23 cellular contexts compared by ENCODE assay signal in the genomic region with DNA sequence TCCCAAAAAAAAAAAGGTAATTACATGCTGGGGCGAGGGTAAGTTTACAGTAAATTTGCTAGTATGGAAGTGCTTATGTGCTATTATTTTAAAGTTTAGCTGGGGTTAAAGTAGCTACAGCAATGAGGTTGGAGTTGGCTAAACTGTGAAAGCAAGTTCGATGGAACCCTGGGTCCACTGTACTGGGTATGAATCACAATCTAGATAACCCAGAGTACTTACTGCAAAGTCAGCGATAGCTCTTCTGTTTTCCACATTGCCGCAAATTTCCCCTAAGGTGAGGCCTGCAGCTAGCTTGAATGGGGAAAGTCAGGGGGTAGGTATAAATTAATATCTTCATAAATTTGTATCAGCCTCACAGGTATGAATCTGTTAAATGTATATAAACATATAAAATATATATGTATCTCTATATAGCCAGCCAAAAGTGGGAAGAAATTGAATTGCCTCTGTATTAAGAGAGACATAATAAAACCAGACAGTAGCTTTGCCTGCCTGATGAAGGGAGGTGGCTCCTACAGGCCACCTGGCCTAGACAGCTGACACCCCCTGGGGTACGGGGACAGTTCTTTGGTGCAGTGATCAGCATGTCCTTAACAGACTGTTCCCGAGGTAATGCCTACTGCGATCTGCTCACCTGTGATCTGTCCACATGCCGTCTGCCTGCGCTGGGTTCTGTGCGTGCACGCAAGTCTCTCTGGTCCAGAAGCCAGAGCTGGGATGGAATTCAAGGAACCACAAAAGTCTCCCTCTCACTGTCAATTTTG. TPM values are rescaled to one million over a fixed set of nuclear protein-coding genes. Genes with fewer than 3 reads are reported as not detected.
DNase-seq lines count a peak whose midpoint lies in the region; ATAC-seq, FAIRE-seq and TF ChIP-seq lines count a peak whose summit lies in the region.
"Had no signal": no experiment of that assay in that cellular context is flagged by ENCODE, and none has a peak within 500 bp of the region (broad histone marks: within the 10 kb centered on the region; RNA-seq: fewer than 3 reads in every experiment).

No MANE protein-coding gene starts in this region.

- no peak for FAIRE-seq in HepG2 (lab: Jason Lieb, UNC)
- FAIRE-seq: HTR-8/SVneo had no signal

- H3K4me2 ChIP-seq in HepG2 (ENCODE audit: low read depth, low read length): no peak overlapping the region
- H3K4me2 ChIP-seq: BLaER1 treated with 17β-estradiol and CSF1 and Interleukin-3, amounts not matched to agents 10 nM and 100 nM had no signal

- H3K4me1 ChIP-seq in HepG2 (ENCODE audit: insufficient read depth, low read length) (peaks cover 55% of the 10 kb centered on the region), right lobe of liver (no peaks in the 10 kb centered on the region)
- H3K4me1 ChIP-seq: BLaER1 treated with 17β-estradiol and CSF1 and Interleukin-3, amounts not matched to agents 10 nM and 100 nM; Peyer's patch had no signal

- H3K4me3 ChIP-seq in HepG2 (replicated peaks in 1 of 3; ENCODE audit: insufficient read depth in 1 of 3, low read depth in 2 of 3, low read length in 3 of 3) (no peak overlapping the region), right lobe of liver (no peak overlapping the region), WERI-Rb-1 (ENCODE audit: low read depth, low read length) (no peak overlapping the region), dorsolateral prefrontal cortex (peak overlapping the region in 1 of 59 donors; percentile 21)
- H3K4me3 ChIP-seq: BLaER1 treated with 17β-estradiol and CSF1 and Interleukin-3, amounts not matched to agents 10 nM and 100 nM; HAP-1; Peyer's patch had no signal

- no peak for TF ChIP-seq EP300 in HepG2 (IDR thresholded peaks at IDR 0.05; ENCODE audit: low read depth in 2 of 2, low read length in 2 of 2)
- TF ChIP-seq EP300 in HepG2 (CRISPR knock-in tag; IDR thresholded peaks at IDR 0.05; ENCODE audit: borderline replicate concordance): no peak

- H3K9ac ChIP-seq in HepG2 (ENCODE audit: insufficient read depth, low read depth, low read length): peak overlapping the region; percentile 44; the same call in 1 of the 2 replicates
- H3K9ac ChIP-seq: BLaER1 treated with 17β-estradiol and CSF1 and Interleukin-3, amounts not matched to agents 10 nM and 100 nM had no signal

- no peak for ATAC-seq in HepG2
- no peak for ATAC-seq in right lobe of liver

- POLR2A ChIA-PET in HepG2 (lab: Yijun Ruan, JAX): interaction anchor here (0.6 to 3.1 kb wide), 2 partner anchors 14 to 31 kb away, joined by 3 to 19 read pairs; a partner anchor contains a TSS

- CTCF ChIA-PET in HepG2 (lab: Yijun Ruan, JAX; ENCODE audit: low intra/inter-chr PET ratio, low total read pairs): no interaction called here

- H3K27ac ChIP-seq in HepG2 (ENCODE audit: extremely low read length, insufficient read depth, low read length): peak overlapping the region; percentile 78
- H3K27ac ChIP-seq in right lobe of liver: no peak overlapping the region
- no peak overlapping the region for H3K27ac ChIP-seq in WERI-Rb-1
- peak overlapping the region; percentile 79 to 100 (median 95) for H3K27ac ChIP-seq in dorsolateral prefrontal cortex
- H3K27ac ChIP-seq: BLaER1 treated with 17β-estradiol and CSF1 and Interleukin-3, amounts not matched to agents 10 nM and 100 nM; HL-60; Peyer's patch had no signal

- H3K79me2 ChIP-seq in HepG2 (ENCODE audit: insufficient read depth, low read length): no peaks in the 10 kb centered on the region

- H2AFZ ChIP-seq in HepG2 (ENCODE audit: low read length): no peak overlapping the region

- H3K36me3 ChIP-seq in HepG2 (replicated peaks in 1 of 2; ENCODE audit: control insufficient read depth in 1 of 2, insufficient read depth in 2 of 2, low read length in 2 of 2) (no peaks in the 10 kb centered on the region), right lobe of liver (no peaks in the 10 kb centered on the region), WERI-Rb-1 (no peaks in the 10 kb centered on the region)
- H3K36me3 ChIP-seq: BLaER1 treated with 17β-estradiol and CSF1 and Interleukin-3, amounts not matched to agents 10 nM and 100 nM; HAP-1; Peyer's patch had no signal

- intact Hi-C loops in HepG2 (cut with micrococcal nuclease; ENCODE audit: unreplicated experiment): loop anchor here (2.0 kb wide), 1 partner anchor 33 kb away; a partner anchor contains a TSS
- intact Hi-C loops in right lobe of liver (cut with DNase I): loop anchor here (10.0 kb wide), 1 partner anchor 89 kb away; no protein-coding TSS in a partner anchor
- intact Hi-C loops in dorsolateral prefrontal cortex (cut with DNase I): loop anchor here (2.0 to 10.0 kb wide), 3 partner anchors 33 to 1049 kb away; a partner anchor contains a TSS

- no peaks in the 10 kb centered on the region for H4K20me1 ChIP-seq in HepG2 (ENCODE audit: insufficient read depth, low read length)
- H4K20me1 ChIP-seq: BLaER1 treated with 17β-estradiol and CSF1 and Interleukin-3, amounts not matched to agents 10 nM and 100 nM had no signal

- 73% methylated on average over 8 of the region's 11 CpGs for WGBS in HepG2 (ENCODE audit: low lambda C conversion rate)
- 33% methylated on average over 6 of the region's 11 CpGs for WGBS in right lobe of liver (ENCODE audit: insufficient coverage, low coverage, low lambda C conversion rate, missing lambda C conversion rate)

- no peak for TF ChIP-seq CTCF in HepG2 (CRISPR knock-in tag; IDR thresholded peaks at IDR 0.05)
- no peak for TF ChIP-seq CTCF in right lobe of liver (IDR thresholded peaks at IDR 0.05)
- no peak for TF ChIP-seq CTCF in WERI-Rb-1 (IDR thresholded peaks at IDR 0.05; ENCODE audit: low read depth, low read length)
- TF ChIP-seq CTCF in dorsolateral prefrontal cortex (IDR thresholded peaks at IDR 0.05 in 54 of 56, conservative IDR thresholded peaks at IDR 0.05 in 2 of 56; ENCODE audit: low read depth in 1 of 56, partially characterized antibody in 56 of 56): no peak

- DNase-seq in HepG2 (ENCODE audit: low spot score) (no peak), right lobe of liver (no peak), WERI-Rb-1 (peak; percentile 14), dorsolateral prefrontal cortex (peak in 1 of 10 donors; percentile 26), hepatic stellate cell (ENCODE audit: low spot score) (no peak), NCI-H446 treated with DMSO at 0.1 percent for 48 hours (lab: John Stamatoyannopoulos, UW) (no peak), NCI-H187 (lab: John Stamatoyannopoulos, UW) (no peak)
- DNase-seq: CD8-positive, alpha-beta memory T cell; DMS79 treated with DMSO at 0.1 percent for 48 hours; MM.1S; NCI-H1694 treated with DMSO at 0.1 percent for 48 hours; NCI-H2107; NCI-H524 treated with DMSO at 0.1 percent for 48 hours; NK-92 treated with Interleukin-12 subunit alpha and Interleukin-12 subunit beta, amount 100 ng/mL, for 24 hours; Peyer's patch; SW 1271 had no signal

- in situ Hi-C loops in HepG2 (cut with HindIII; ENCODE audit: extremely low pct_ligation_motif_present, low pct_unique_long_range_greater_than_20kb): no loop called here

- TF ChIP-seq POLR2A in HepG2 (IDR thresholded peaks at IDR 0.05; ENCODE audit: insufficient read depth in 1 of 2, low read depth in 2 of 2, low read length in 2 of 2): no peak
- no peak for TF ChIP-seq POLR2A in right lobe of liver (IDR thresholded peaks at IDR 0.05)

- no peak for TF ChIP-seq RAD21 in HepG2 (CRISPR knock-in tag; IDR thresholded peaks at IDR 0.05)

- BruUV-seq in HepG2 (replicated peaks; lab: Mats Ljungman, UMichigan): no TSS peak

- no peaks in the 10 kb centered on the region for H3K27me3 ChIP-seq in HepG2 (ENCODE audit: control insufficient read depth in 1 of 2, insufficient read depth in 2 of 2, low read length in 2 of 2)
- H3K27me3 ChIP-seq in right lobe of liver: no peaks in the 10 kb centered on the region
- H3K27me3 ChIP-seq in WERI-Rb-1 (ENCODE audit: insufficient read depth, low read depth, severe bottlenecking): no peaks in the 10 kb centered on the region
- no peaks in the 10 kb centered on the region for H3K27me3 ChIP-seq in dorsolateral prefrontal cortex
- H3K27me3 ChIP-seq: BLaER1 treated with 17β-estradiol and CSF1 and Interleukin-3, amounts not matched to agents 10 nM and 100 nM; Peyer's patch had no signal

- H3K9me3 ChIP-seq in HepG2 (ENCODE audit: low read length) (no peaks in the 10 kb centered on the region), right lobe of liver (no peaks in the 10 kb centered on the region), WERI-Rb-1 (ENCODE audit: severe bottlenecking) (no peaks in the 10 kb centered on the region)
- H3K9me3 ChIP-seq: BLaER1 treated with 17β-estradiol and CSF1 and Interleukin-3, amounts not matched to agents 10 nM and 100 nM; HAP-1; Peyer's patch had no signal

RNA-seq across cellular contexts. Expression of a gene that starts 30.6 kb away (rescaled TPM):
- total RNA-seq in HepG2 (2016; rRNA removed; fragmentation: Illumina TruSeq; extraction: Trizol): not detected in 2 replicates
- total RNA-seq in HepG2 (2016; cell fraction: cytosol; rRNA removed; fragmentation: Illumina TruSeq; extraction: Trizol; ENCODE audit: low read depth): not detected in 2 replicates
- not detected in 2 replicates for total RNA-seq in HepG2 (2016; cell fraction: insoluble cytoplasmic fraction; rRNA removed; fragmentation: Illumina TruSeq; extraction: Trizol)
- total RNA-seq in HepG2 (2016; cell fraction: membrane; rRNA removed; fragmentation: Illumina TruSeq; extraction: Trizol): not detected in 2 replicates
- total RNA-seq in HepG2 (2016; cell fraction: nucleus; rRNA removed; fragmentation: Illumina TruSeq; extraction: Trizol): not detected in 2 replicates
- not detected in 2 replicates for polyA plus RNA-seq in HepG2 (2011; rRNA removed)
- polyA plus RNA-seq in HepG2 (2011; cell fraction: cytosol; rRNA removed): not detected in 2 replicates
- polyA plus RNA-seq in HepG2 (2011; cell fraction: nucleus; rRNA removed): 0.31 TPM in 1 of 2 replicates, not detected in the other
- polyA plus RNA-seq in HepG2 (2012): 0.27 TPM in 1 of 2 replicates, not detected in the other
- not detected in 2 replicates for polyA plus RNA-seq in HepG2 (2016; cell fraction: cytosol; fragmentation: Illumina TruSeq; extraction: Trizol; ENCODE audit: low read depth)
- polyA plus RNA-seq in HepG2 (2016; cell fraction: insoluble cytoplasmic fraction; fragmentation: Illumina TruSeq; extraction: Trizol; ENCODE audit: low read depth): not detected in 2 replicates
- not detected in 2 replicates for polyA plus RNA-seq in HepG2 (2016; cell fraction: membrane; fragmentation: Illumina TruSeq; extraction: Trizol; ENCODE audit: low read depth)
- polyA plus RNA-seq in HepG2 (2016; cell fraction: nucleus; fragmentation: Illumina TruSeq; extraction: Trizol; ENCODE audit: insufficient read depth, low read depth): not detected in 2 replicates
- polyA minus RNA-seq in HepG2 (2011; rRNA and poly(A)+ RNA removed; ENCODE audit: low replicate concordance): not detected in 2 replicates
- not detected in 2 replicates for polyA minus RNA-seq in HepG2 (2011; cell fraction: cytosol; rRNA and poly(A)+ RNA removed)
- not detected in 2 replicates for polyA minus RNA-seq in HepG2 (2011; cell fraction: nucleus; rRNA and poly(A)+ RNA removed)
- not detected for total RNA-seq in right lobe of liver
- total RNA-seq in dorsolateral prefrontal cortex: not detected
- total RNA-seq: A673; CD8-positive, alpha-beta memory T cell; LHCN-M2; Peyer's patch; SK-MEL-5 had no signal
- polyA plus RNA-seq: CD8-positive, alpha-beta memory T cell had no signal

RNA-seq across cellular contexts. Expression of a gene that starts 31.4 kb away (rescaled TPM):
- 125 and 177 TPM in 2 replicates for total RNA-seq in HepG2 (2016; rRNA removed; fragmentation: Illumina TruSeq; extraction: Trizol)
- total RNA-seq in HepG2 (2016; cell fraction: cytosol; rRNA removed; fragmentation: Illumina TruSeq; extraction: Trizol; ENCODE audit: low read depth): 15.4 and 16.0 TPM in 2 replicates
- 126 and 179 TPM in 2 replicates for total RNA-seq in HepG2 (2016; cell fraction: insoluble cytoplasmic fraction; rRNA removed; fragmentation: Illumina TruSeq; extraction: Trizol)
- 26.0 and 30.3 TPM in 2 replicates for total RNA-seq in HepG2 (2016; cell fraction: membrane; rRNA removed; fragmentation: Illumina TruSeq; extraction: Trizol)
- 64.4 and 68.5 TPM in 2 replicates for total RNA-seq in HepG2 (2016; cell fraction: nucleus; rRNA removed; fragmentation: Illumina TruSeq; extraction: Trizol)
- 90.5 and 106 TPM in 2 replicates for polyA plus RNA-seq in HepG2 (2011; rRNA removed)
- polyA plus RNA-seq in HepG2 (2011; cell fraction: cytosol; rRNA removed): 74.5 and 100 TPM in 2 replicates
- polyA plus RNA-seq in HepG2 (2011; cell fraction: nucleus; rRNA removed): 37.3 and 46.1 TPM in 2 replicates
- 128 and 190 TPM in 2 replicates for polyA plus RNA-seq in HepG2 (2012)
- 10.5 and 11.8 TPM in 2 replicates for polyA plus RNA-seq in HepG2 (2016; cell fraction: cytosol; fragmentation: Illumina TruSeq; extraction: Trizol; ENCODE audit: low read depth)
- polyA plus RNA-seq in HepG2 (2016; cell fraction: insoluble cytoplasmic fraction; fragmentation: Illumina TruSeq; extraction: Trizol; ENCODE audit: low read depth): 153 and 156 TPM in 2 replicates
- 17.8 and 21.9 TPM in 2 replicates for polyA plus RNA-seq in HepG2 (2016; cell fraction: membrane; fragmentation: Illumina TruSeq; extraction: Trizol; ENCODE audit: low read depth)
- polyA plus RNA-seq in HepG2 (2016; cell fraction: nucleus; fragmentation: Illumina TruSeq; extraction: Trizol; ENCODE audit: insufficient read depth, low read depth): 62.6 and 62.9 TPM in 2 replicates
- polyA minus RNA-seq in HepG2 (2011; rRNA and poly(A)+ RNA removed; ENCODE audit: low replicate concordance): 16.6 and 36.0 TPM in 2 replicates
- 59.6 and 67.2 TPM in 2 replicates for polyA minus RNA-seq in HepG2 (2011; cell fraction: cytosol; rRNA and poly(A)+ RNA removed)
- polyA minus RNA-seq in HepG2 (2011; cell fraction: nucleus; rRNA and poly(A)+ RNA removed): 98.4 and 124 TPM in 2 replicates
- total RNA-seq in right lobe of liver: 100 to 1,000 TPM in 4 of 6 experiments, 10 to 100 TPM in 2; 70.9 to 138 (median 102) TPM
- 100 to 1,000 TPM in 1 of 120 experiments, 10 to 100 TPM in 119; 29.7 to 116 (median 52.0) TPM for total RNA-seq in dorsolateral prefrontal cortex

RNA-seq across cellular contexts. Expression of a gene that starts 33.7 kb away (rescaled TPM):
- total RNA-seq in HepG2 (2016; rRNA removed; fragmentation: Illumina TruSeq; extraction: Trizol) (9.9 and 32.4 TPM in 2 replicates), right lobe of liver (100 to 1,000 TPM in 2 of 6 experiments, 10 to 100 TPM in 4; 43.4 to 154 (median 81.5) TPM), dorsolateral prefrontal cortex (1,000 to 10,000 TPM in 1 of 120 experiments, 100 to 1,000 TPM in 119; 164 to 1,204 (median 436) TPM)
- total RNA-seq in HepG2 (2016; cell fraction: cytosol; rRNA removed; fragmentation: Illumina TruSeq; extraction: Trizol; ENCODE audit: low read depth): 5.2 and 5.9 TPM in 2 replicates
- total RNA-seq in HepG2 (2016; cell fraction: insoluble cytoplasmic fraction; rRNA removed; fragmentation: Illumina TruSeq; extraction: Trizol): 10.8 and 29.3 TPM in 2 replicates
- total RNA-seq in HepG2 (2016; cell fraction: membrane; rRNA removed; fragmentation: Illumina TruSeq; extraction: Trizol): 21.9 and 22.0 TPM in 2 replicates
- 16.5 and 17.7 TPM in 2 replicates for total RNA-seq in HepG2 (2016; cell fraction: nucleus; rRNA removed; fragmentation: Illumina TruSeq; extraction: Trizol)
- 84.0 and 95.5 TPM in 2 replicates for polyA plus RNA-seq in HepG2 (2011; rRNA removed)
- 88.8 and 113 TPM in 2 replicates for polyA plus RNA-seq in HepG2 (2011; cell fraction: cytosol; rRNA removed)
- polyA plus RNA-seq in HepG2 (2011; cell fraction: nucleus; rRNA removed): 38.4 and 46.2 TPM in 2 replicates
- 78.4 and 108 TPM in 2 replicates for polyA plus RNA-seq in HepG2 (2012)
- polyA plus RNA-seq in HepG2 (2016; cell fraction: cytosol; fragmentation: Illumina TruSeq; extraction: Trizol; ENCODE audit: low read depth): 28.6 and 35.0 TPM in 2 replicates
- 102 and 112 TPM in 2 replicates for polyA plus RNA-seq in HepG2 (2016; cell fraction: insoluble cytoplasmic fraction; fragmentation: Illumina TruSeq; extraction: Trizol; ENCODE audit: low read depth)
- polyA plus RNA-seq in HepG2 (2016; cell fraction: membrane; fragmentation: Illumina TruSeq; extraction: Trizol; ENCODE audit: low read depth): 43.5 and 45.2 TPM in 2 replicates
- polyA plus RNA-seq in HepG2 (2016; cell fraction: nucleus; fragmentation: Illumina TruSeq; extraction: Trizol; ENCODE audit: insufficient read depth, low read depth): 50.5 and 56.3 TPM in 2 replicates
- 32.0 and 89.7 TPM in 2 replicates for polyA minus RNA-seq in HepG2 (2011; rRNA and poly(A)+ RNA removed; ENCODE audit: low replicate concordance)
- 39.3 and 42.6 TPM in 2 replicates for polyA minus RNA-seq in HepG2 (2011; cell fraction: cytosol; rRNA and poly(A)+ RNA removed)
- polyA minus RNA-seq in HepG2 (2011; cell fraction: nucleus; rRNA and poly(A)+ RNA removed): 66.9 and 70.4 TPM in 2 replicates

Comparison
In these comparisons a context has a peak if more than half of its experiments do, and no peak if none do; other contexts are left out.
1. H3K27ac ChIP-seq: peak in HepG2 (single experiment) and dorsolateral prefrontal cortex (59 of 59); none in right lobe of liver (0 of 3) and WERI-Rb-1 (single experiment).